In the genomic region with DNA sequence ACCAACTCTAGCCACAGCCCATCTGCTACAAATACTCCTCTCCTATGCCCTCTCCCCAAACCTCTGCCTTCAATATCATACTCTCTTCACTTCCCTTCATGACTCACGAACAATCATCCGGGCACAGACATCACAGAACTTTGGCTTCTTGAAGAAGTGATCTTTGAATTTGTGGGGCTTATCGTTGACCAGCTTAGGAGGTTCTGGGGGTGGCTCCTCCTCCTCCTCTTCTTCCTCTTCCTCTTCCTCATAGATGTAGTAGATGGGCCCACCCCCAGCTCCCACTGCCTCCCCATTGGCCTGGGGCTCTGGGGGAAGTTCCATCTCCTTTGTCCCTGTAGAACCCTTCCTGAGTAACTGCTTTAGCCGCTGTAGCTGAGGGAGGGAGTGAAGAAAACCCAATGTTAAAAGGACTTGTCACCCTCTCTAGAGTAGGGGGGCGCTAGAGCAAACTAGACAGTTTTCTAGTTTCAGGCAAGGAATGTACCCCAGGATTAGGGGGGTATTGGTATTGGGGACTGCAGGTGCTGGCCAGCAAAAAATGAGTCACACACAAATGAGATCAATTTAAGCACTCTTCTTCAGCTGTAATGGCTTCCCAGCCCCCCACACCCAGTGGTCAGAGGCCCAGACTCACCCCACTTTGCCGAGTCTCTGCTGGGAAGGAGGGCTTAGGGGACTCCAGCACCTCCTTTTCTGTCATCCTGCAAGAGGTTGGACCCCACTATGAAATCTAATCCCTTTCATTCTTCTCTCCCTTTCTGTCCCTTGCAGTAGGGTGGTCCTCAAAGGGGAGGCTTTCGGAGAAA, we compare ENCODE assay signal across 14 cellular contexts. TPM values are rescaled to one million over a fixed set of nuclear protein-coding genes. Genes with fewer than 3 reads are reported as not detected.
DNase-seq lines count a peak whose midpoint lies in the region; ATAC-seq, FAIRE-seq and TF ChIP-seq lines count a peak whose summit lies in the region.
"Had no signal": no experiment of that assay in that cellular context is flagged by ENCODE, and none has a peak within 500 bp of the region (broad histone marks: within the 10 kb centered on the region; RNA-seq: fewer than 3 reads in every experiment).

No MANE protein-coding gene starts in this region.

- H3K36me3 ChIP-seq in GM12878 (ENCODE audit: control insufficient read depth in 2 of 2, insufficient read depth in 2 of 2, low read length in 1 of 2) (no peaks in the 10 kb centered on the region), skeletal muscle tissue (ENCODE audit: control insufficient read depth in 3 of 3, insufficient read depth in 3 of 3, low read length in 3 of 3) (peaks cover 25 to 37% (median 35%) of the 10 kb centered on the region in 3 donors)
- H3K36me3 ChIP-seq: uterus had no signal

- H3K9me3 ChIP-seq in GM12878 (replicated peaks; ENCODE audit: control insufficient read depth, insufficient read depth, low read length) = no peaks in the 10 kb centered on the region
- no peaks in the 10 kb centered on the region for H3K9me3 ChIP-seq in skeletal muscle tissue (ENCODE audit: control insufficient read depth in 3 of 3, low read length in 3 of 3)
- H3K9me3 ChIP-seq: A549, uterus had no signal

- peak overlapping the region; percentile 61 for H2AFZ ChIP-seq in GM12878 (ENCODE audit: control insufficient read depth, low read depth, low read length)

- peak overlapping the region; percentile 22 for H3K27ac Mint-ChIP-seq in activated CD4-positive, alpha-beta T cell treated with anti-CD3 and anti-CD28 coated beads, Interleukin-2, amount 10 ng/mL, durations not matched to agents 24 days and 14 days

- no peak for TF ChIP-seq CTCF in GM12878 (IDR thresholded peaks at IDR 0.05 in 2 of 3, conservative IDR thresholded peaks at IDR 0.05 in 1 of 3; ENCODE audit: control insufficient read depth in 2 of 3, extremely low read depth in 1 of 3, insufficient read depth in 1 of 3, low read depth in 3 of 3, low read length in 3 of 3)

- TF ChIP-seq EP300 in GM12878 (IDR thresholded peaks at IDR 0.05; ENCODE audit: borderline replicate concordance in 1 of 2, control insufficient read depth in 1 of 2, low read depth in 2 of 2, low read length in 2 of 2) = no peak

- ATAC-seq in GM12878 (peak; percentile 95), HG02884 (IDR thresholded peaks at IDR 0.05; ENCODE audit: unreplicated experiment) (no peak)
- ATAC-seq: A549; activated CD4-positive, CD25-positive, alpha-beta regulatory T cell treated with anti-CD3 and anti-CD28 coated beads, Interleukin-2, amount 50 U/mL, for 24 hours had no signal

- FAIRE-seq in GM12878 (lab: Jason Lieb, UNC) (no peak), H54 (lab: Jason Lieb, UNC) (no peak)
- FAIRE-seq: A549 had no signal

- TF ChIP-seq POLR2A in GM12878 (IDR thresholded peaks at IDR 0.05; ENCODE audit: low read depth, low read length) (no peak), H54 (IDR thresholded peaks at IDR 0.05; ENCODE audit: low read depth, low read length) (no peak)

- intact Hi-C loops in activated CD4-positive, alpha-beta T cell treated with anti-CD3 and anti-CD28 coated beads, Interleukin-2, amount 10 ng/mL, durations not matched to agents 24 days and 14 days (cut with micrococcal nuclease) = loop anchor here (10.0 kb wide), 1 partner anchor 614 kb away; a partner anchor contains a TSS
- intact Hi-C loops in GM12878 (cut with micrococcal nuclease; ENCODE audit: unreplicated experiment) = no loop called here

- no peaks in the 10 kb centered on the region for H3K9me3 Mint-ChIP-seq in activated CD4-positive, alpha-beta T cell treated with anti-CD3 and anti-CD28 coated beads, Interleukin-2, amount 10 ng/mL, durations not matched to agents 24 days and 14 days

- peaks cover 1% of the 10 kb centered on the region; the same call in 1 of the 2 replicates for H3K4me1 ChIP-seq in GM12878 (ENCODE audit: control insufficient read depth, insufficient read depth, low read length)
- H3K4me1 ChIP-seq in skeletal muscle tissue (ENCODE audit: control insufficient read depth in 3 of 3, insufficient read depth in 3 of 3, low read length in 3 of 3) = peaks cover 34 to 60% (median 42%) of the 10 kb centered on the region in 3 donors
- H3K4me1 ChIP-seq: uterus had no signal

- WGBS in GM12878 (ENCODE audit: insufficient coverage, insufficient replicate concordance, low lambda C conversion rate, missing lambda C conversion rate) = 90% methylated on average over 7 of the region's 7 CpGs

- TF ChIP-seq RAD21 in GM12878 (IDR thresholded peaks at IDR 0.05; ENCODE audit: insufficient read depth, low read depth, low read length) = no peak

- SMC1A ChIA-PET in GM12878 (lab: Charles Lee; ENCODE audit: uncharacterized antibody, unreplicated experiment) = interaction anchor here (0.9 to 2.2 kb wide), 5 partner anchors 16 to 207 kb away, joined by 3 to 9 read pairs (median 4); a partner anchor contains a TSS

- CTCF ChIA-PET in GM12878 (lab: Yijun Ruan, JAX) = interaction anchor here (0.6 to 4.1 kb wide), 12 partner anchors 9 to 482 kb away, joined by 3 to 30 read pairs (median 6); a partner anchor contains a TSS

- no TSS peak for BruUV-seq in GM12878 (replicated peaks; lab: Mats Ljungman, UMichigan)

- no peaks in the 10 kb centered on the region for H3K79me2 ChIP-seq in GM12878 (ENCODE audit: control insufficient read depth, insufficient read depth, low read length)

- POLR2A ChIA-PET in GM12878 (lab: Charles Lee) = interaction anchor here (0.5 to 1.4 kb wide), 8 partner anchors 12 to 800 kb away, joined by 3 to 9 read pairs (median 4); a partner anchor contains a TSS

- in situ Hi-C loops in GM12878 (cut with MboI) = loop anchor here (5.0 kb wide), 1 partner anchor 37 kb away; no protein-coding TSS in a partner anchor

- peaks cover 6% of the 10 kb centered on the region for H3K4me1 Mint-ChIP-seq in activated CD4-positive, alpha-beta T cell treated with anti-CD3 and anti-CD28 coated beads, Interleukin-2, amount 10 ng/mL, durations not matched to agents 24 days and 14 days

- H3K27me3 Mint-ChIP-seq in activated CD4-positive, alpha-beta T cell treated with anti-CD3 and anti-CD28 coated beads, Interleukin-2, amount 10 ng/mL, durations not matched to agents 24 days and 14 days = no peaks in the 10 kb centered on the region

- peak overlapping the region; percentile 20 for H3K4me3 Mint-ChIP-seq in activated CD4-positive, alpha-beta T cell treated with anti-CD3 and anti-CD28 coated beads, Interleukin-2, amount 10 ng/mL, durations not matched to agents 24 days and 14 days

- no peaks in the 10 kb centered on the region; the same call in 1 of the 2 replicates for H4K20me1 ChIP-seq in GM12878 (ENCODE audit: control insufficient read depth, insufficient read depth)

- RAD21 ChIA-PET in GM12878 (lab: Charles Lee; ENCODE audit: unreplicated experiment) = interaction anchor here (0.8 to 14.4 kb wide), 7 partner anchors 29 to 211 kb away, joined by 3 to 85 read pairs (median 4); a partner anchor contains a TSS

- H3K27me3 ChIP-seq in GM12878 (replicated peaks in 1 of 2; ENCODE audit: control insufficient read depth in 2 of 2, insufficient read depth in 2 of 2, low read length in 1 of 2) (no peaks in the 10 kb centered on the region), skeletal muscle tissue (ENCODE audit: control insufficient read depth in 3 of 3, insufficient read depth in 3 of 3, low read length in 3 of 3) (no peaks in the 10 kb centered on the region)
- H3K27me3 ChIP-seq: uterus had no signal

- peak overlapping the region; percentile 49; the same call in 1 of the 2 replicates for H3K4me2 ChIP-seq in GM12878 (ENCODE audit: control insufficient read depth, insufficient read depth)
- H3K4me2 ChIP-seq: A549 had no signal

- H3K36me3 Mint-ChIP-seq in activated CD4-positive, alpha-beta T cell treated with anti-CD3 and anti-CD28 coated beads, Interleukin-2, amount 10 ng/mL, durations not matched to agents 24 days and 14 days (ENCODE audit: low read depth) = peaks cover 3% of the 10 kb centered on the region

- no peak overlapping the region for H3K27ac ChIP-seq in GM12878 (ENCODE audit: control insufficient read depth, insufficient read depth)
- peak overlapping the region; percentile 94 for H3K27ac ChIP-seq in skeletal muscle tissue (ENCODE audit: low read depth, low read length)
- H3K27ac ChIP-seq: A549, uterus had no signal

- H3K4me3 ChIP-seq in GM12878 (peak overlapping the region; percentile 41; the same call in 1 of the 2 replicates), skeletal muscle tissue (ENCODE audit: low read length in 3 of 3) (peak overlapping the region; percentile 79 to 92 (median 83))
- H3K4me3 ChIP-seq: A549, uterus had no signal

- H3K9ac ChIP-seq in GM12878 (ENCODE audit: control insufficient read depth, insufficient read depth, low read length) (peak overlapping the region; percentile 15; the same call in 1 of the 2 replicates), skeletal muscle tissue (ENCODE audit: low read depth in 1 of 3, low read length in 3 of 3) (peak overlapping the region; percentile 86 to 90 (median 86))

- no peak for DNase-seq in activated CD4-positive, alpha-beta T cell treated with anti-CD3 and anti-CD28 coated beads, Interleukin-2, amount 10 ng/mL, durations not matched to agents 24 days and 14 days
- DNase-seq in activated CD4-positive, alpha-beta T cell treated with anti-CD3 and anti-CD28 coated beads for 1 hour = no peak
- DNase-seq in NOMO-1 treated with DMSO at 0.1 percent for 48 hours (lab: John Stamatoyannopoulos, UW; ENCODE audit: unreplicated experiment) (peak; percentile 85), GM12878 (ENCODE audit: low read depth, low spot score) (no peak), NCI-H2196 (lab: John Stamatoyannopoulos, UW; ENCODE audit: unreplicated experiment) (no peak), H54 (ENCODE audit: insufficient read length, low spot score) (no peak)
- DNase-seq: EL, mammary epithelial cell, NCI-H1417 treated with DMSO at 0.1 percent for 48 hours, uterus had no signal

RNA-seq across cellular contexts. Expression of a gene that starts 1.8 kb away (rescaled TPM):
- total RNA-seq in activated CD4-positive, alpha-beta T cell treated with anti-CD3 and anti-CD28 coated beads, Interleukin-2, amount 10 ng/mL, durations not matched to agents 24 days and 14 days = 4.9 and 5.5 TPM in 2 replicates
- 3.2 and 4.8 TPM in 2 replicates for total RNA-seq in GM12878 (2013; cell fraction: nucleolus; rRNA removed)
- total RNA-seq in GM12878 (2014; rRNA removed) = 2.7 and 3.6 TPM in 2 replicates
- total RNA-seq in GM12878 (2014; rRNA removed; fragmentation: Illumina TruSeq; extraction: Trizol) = 3.3 and 4.0 TPM in 2 replicates
- 5.5 and 5.7 TPM in 2 replicates for total RNA-seq in GM12878 (2021)
- polyA plus RNA-seq in GM12878 (2011; ENCODE audit: low read depth) = 3.8 TPM
- polyA plus RNA-seq in GM12878 (2011; rRNA removed) = 8.8 and 10.4 TPM in 2 replicates
- 7.2 and 7.5 TPM in 2 replicates for polyA plus RNA-seq in GM12878 (2011; cell fraction: cytosol; rRNA removed)
- 9.9 and 11.7 TPM in 2 replicates for polyA plus RNA-seq in GM12878 (2011; cell fraction: nucleus; rRNA removed)
- 6.6 and 7.7 TPM in 2 replicates for polyA plus RNA-seq in GM12878 (2012)
- polyA plus RNA-seq in GM12878 (2014; fragmentation: Illumina TruSeq; extraction: Trizol) = 9.8 and 9.9 TPM in 2 replicates
- polyA plus RNA-seq in GM12878 (2014; fragmentation: Nextera tagmentation; extraction: Ambion mirVana) = under 1 TPM; 0.49 to 0.55 TPM
- polyA plus RNA-seq in GM12878 (2014; rRNA removed) = 8.3 and 9.4 TPM in 2 replicates
- 1 to 10 TPM; 1.7 to 2.1 TPM for polyA plus RNA-seq in GM12878 (2016; fragmentation: Nextera tagmentation; extraction: Ambion mirVana)
- 4.6 and 5.5 TPM in 2 replicates for polyA minus RNA-seq in GM12878 (2011; rRNA and poly(A)+ RNA removed)
- polyA minus RNA-seq in GM12878 (2011; cell fraction: cytosol; rRNA and poly(A)+ RNA removed) = 3.5 and 3.9 TPM in 2 replicates
- 2.2 and 2.3 TPM in 2 replicates for polyA minus RNA-seq in GM12878 (2011; cell fraction: nucleus; rRNA and poly(A)+ RNA removed)
- 166 TPM for total RNA-seq in skeletal muscle tissue

RNA-seq across cellular contexts. Expression of a gene that starts 19.6 kb away (rescaled TPM):
- total RNA-seq in activated CD4-positive, alpha-beta T cell treated with anti-CD3 and anti-CD28 coated beads, Interleukin-2, amount 10 ng/mL, durations not matched to agents 24 days and 14 days = 297 and 310 TPM in 2 replicates
- 103 and 117 TPM in 2 replicates for total RNA-seq in GM12878 (2013; cell fraction: nucleolus; rRNA removed)
- total RNA-seq in GM12878 (2014; rRNA removed) = 247 and 292 TPM in 2 replicates
- total RNA-seq in GM12878 (2014; rRNA removed; fragmentation: Illumina TruSeq; extraction: Trizol) = 147 and 158 TPM in 2 replicates
- 288 and 297 TPM in 2 replicates for total RNA-seq in GM12878 (2021)
- polyA plus RNA-seq in GM12878 (2011; ENCODE audit: low read depth) = 113 TPM
- 93.5 and 253 TPM in 2 replicates for polyA plus RNA-seq in GM12878 (2011; rRNA removed)
- polyA plus RNA-seq in GM12878 (2011; cell fraction: cytosol; rRNA removed) = 380 and 408 TPM in 2 replicates
- polyA plus RNA-seq in GM12878 (2011; cell fraction: nucleus; rRNA removed) = 498 and 628 TPM in 2 replicates
- 207 and 235 TPM in 2 replicates for polyA plus RNA-seq in GM12878 (2012)
- 96.4 and 282 TPM in 2 replicates for polyA plus RNA-seq in GM12878 (2014; fragmentation: Illumina TruSeq; extraction: Trizol)
- 10 to 100 TPM; 57.0 to 65.6 TPM for polyA plus RNA-seq in GM12878 (2014; fragmentation: Nextera tagmentation; extraction: Ambion mirVana)
- 193 and 221 TPM in 2 replicates for polyA plus RNA-seq in GM12878 (2014; rRNA removed)
- polyA plus RNA-seq in GM12878 (2016; fragmentation: Nextera tagmentation; extraction: Ambion mirVana) = 100 to 1,000 TPM; 153 to 178 TPM
- polyA minus RNA-seq in GM12878 (2011; rRNA and poly(A)+ RNA removed) = 217 and 275 TPM in 2 replicates
- polyA minus RNA-seq in GM12878 (2011; cell fraction: cytosol; rRNA and poly(A)+ RNA removed) = 110 and 146 TPM in 2 replicates
- polyA minus RNA-seq in GM12878 (2011; cell fraction: nucleus; rRNA and poly(A)+ RNA removed) = 118 and 173 TPM in 2 replicates
- total RNA-seq in skeletal muscle tissue = 91.3 TPM

RNA-seq across cellular contexts. Expression of a gene that starts 32.5 kb away (rescaled TPM):
- 0.47 and 0.73 TPM in 2 replicates for total RNA-seq in activated CD4-positive, alpha-beta T cell treated with anti-CD3 and anti-CD28 coated beads, Interleukin-2, amount 10 ng/mL, durations not matched to agents 24 days and 14 days
- total RNA-seq in GM12878 (2013; cell fraction: nucleolus; rRNA removed) = 0.48 TPM in 1 of 2 replicates, not detected in the other
- total RNA-seq in GM12878 (2014; rRNA removed) (not detected in 2 replicates), GM12878 (2014; rRNA removed; fragmentation: Illumina TruSeq; extraction: Trizol) (not detected in 2 replicates), GM12878 (2021) (0.19 and 0.26 TPM in 2 replicates), skeletal muscle tissue (not detected)
- polyA plus RNA-seq in GM12878 (2011; ENCODE audit: low read depth) = not detected
- polyA plus RNA-seq in GM12878 (2011; rRNA removed) (not detected in 2 replicates), GM12878 (2014; fragmentation: Illumina TruSeq; extraction: Trizol) (0.03 TPM in 1 of 2 replicates, not detected in the other), GM12878 (2014; fragmentation: Nextera tagmentation; extraction: Ambion mirVana) (not detected), GM12878 (2014; rRNA removed) (not detected in 2 replicates), GM12878 (2016; fragmentation: Nextera tagmentation; extraction: Ambion mirVana) (not detected)
- polyA plus RNA-seq in GM12878 (2011; cell fraction: cytosol; rRNA removed) = 0.12 TPM in 1 of 2 replicates, not detected in the other
- 0.29 and 0.58 TPM in 2 replicates for polyA plus RNA-seq in GM12878 (2011; cell fraction: nucleus; rRNA removed)
- polyA plus RNA-seq in GM12878 (2012) = 0.46 and 0.54 TPM in 2 replicates
- polyA minus RNA-seq in GM12878 (2011; rRNA and poly(A)+ RNA removed) = not detected in 2 replicates
- not detected in 2 replicates for polyA minus RNA-seq in GM12878 (2011; cell fraction: cytosol; rRNA and poly(A)+ RNA removed)
- polyA minus RNA-seq in GM12878 (2011; cell fraction: nucleus; rRNA and poly(A)+ RNA removed) = not detected in 2 replicates

Comparison
In these comparisons a context has a peak if more than half of its experiments do, and no peak if none do; other contexts are left out.
1. RNA of a gene that starts 1.8 kb away (total RNA-seq): 166 TPM in skeletal muscle tissue (single experiment); 4.9 to 5.5 TPM in activated CD4-positive, alpha-beta T cell treated with anti-CD3 and anti-CD28 coated beads, Interleukin-2, amount 10 ng/mL, durations not matched to agents 24 days and 14 days and 2.7 to 5.7 TPM in GM12878; every median in the first group is over 10 times any median in the second.